Comparison of ENCODE assay signal across 3 cellular contexts in the genomic region with DNA sequence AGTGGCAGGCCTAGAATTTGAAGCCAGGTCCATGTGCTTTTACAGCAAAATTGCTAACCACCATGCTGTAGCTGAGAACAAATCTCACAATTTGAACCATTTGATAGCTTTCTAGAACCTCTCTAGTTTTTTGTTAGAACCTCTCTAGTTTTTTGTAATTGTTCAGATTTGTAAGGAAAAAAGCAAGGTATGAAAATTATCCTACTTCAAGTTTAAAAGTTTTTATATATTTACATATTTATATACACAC.
TF ChIP-seq lines count a peak whose summit lies in the region.

No MANE protein-coding gene starts in this region.

TF ChIP-seq in SK-N-SH, 30 proteins besides CTCF, POLR2A, EP300 and RAD21:
- TF ChIP-seq FOXM1 (IDR thresholded peaks at IDR 0.05; ENCODE audit: low read depth) (no peak), YY1 (IDR thresholded peaks at IDR 0.05; ENCODE audit: low read depth) (no peak), TEAD4 (IDR thresholded peaks at IDR 0.05; ENCODE audit: borderline replicate concordance, insufficient read depth) (no peak), JUND (IDR thresholded peaks at IDR 0.05) (no peak), GABPA (IDR thresholded peaks at IDR 0.05; ENCODE audit: low read depth) (no peak), ELF1 (IDR thresholded peaks at IDR 0.05) (no peak)
- TF ChIP-seq, protein P1, sequence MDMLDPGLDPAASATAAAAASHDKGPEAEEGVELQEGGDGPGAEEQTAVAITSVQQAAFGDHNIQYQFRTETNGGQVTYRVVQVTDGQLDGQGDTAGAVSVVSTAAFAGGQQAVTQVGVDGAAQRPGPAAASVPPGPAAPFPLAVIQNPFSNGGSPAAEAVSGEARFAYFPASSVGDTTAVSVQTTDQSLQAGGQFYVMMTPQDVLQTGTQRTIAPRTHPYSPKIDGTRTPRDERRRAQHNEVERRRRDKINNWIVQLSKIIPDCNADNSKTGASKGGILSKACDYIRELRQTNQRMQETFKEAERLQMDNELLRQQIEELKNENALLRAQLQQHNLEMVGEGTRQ (IDR thresholded peaks at IDR 0.05; ENCODE audit: borderline replicate concordance, low read depth, low read length) = no peak

TF ChIP-seq in SK-N-SH treated with all-trans-retinoic acid at 6 μM for 48 hours, 23 proteins besides CTCF, POLR2A, EP300 and RAD21 (continues in another document):
- TF ChIP-seq, protein P2, sequence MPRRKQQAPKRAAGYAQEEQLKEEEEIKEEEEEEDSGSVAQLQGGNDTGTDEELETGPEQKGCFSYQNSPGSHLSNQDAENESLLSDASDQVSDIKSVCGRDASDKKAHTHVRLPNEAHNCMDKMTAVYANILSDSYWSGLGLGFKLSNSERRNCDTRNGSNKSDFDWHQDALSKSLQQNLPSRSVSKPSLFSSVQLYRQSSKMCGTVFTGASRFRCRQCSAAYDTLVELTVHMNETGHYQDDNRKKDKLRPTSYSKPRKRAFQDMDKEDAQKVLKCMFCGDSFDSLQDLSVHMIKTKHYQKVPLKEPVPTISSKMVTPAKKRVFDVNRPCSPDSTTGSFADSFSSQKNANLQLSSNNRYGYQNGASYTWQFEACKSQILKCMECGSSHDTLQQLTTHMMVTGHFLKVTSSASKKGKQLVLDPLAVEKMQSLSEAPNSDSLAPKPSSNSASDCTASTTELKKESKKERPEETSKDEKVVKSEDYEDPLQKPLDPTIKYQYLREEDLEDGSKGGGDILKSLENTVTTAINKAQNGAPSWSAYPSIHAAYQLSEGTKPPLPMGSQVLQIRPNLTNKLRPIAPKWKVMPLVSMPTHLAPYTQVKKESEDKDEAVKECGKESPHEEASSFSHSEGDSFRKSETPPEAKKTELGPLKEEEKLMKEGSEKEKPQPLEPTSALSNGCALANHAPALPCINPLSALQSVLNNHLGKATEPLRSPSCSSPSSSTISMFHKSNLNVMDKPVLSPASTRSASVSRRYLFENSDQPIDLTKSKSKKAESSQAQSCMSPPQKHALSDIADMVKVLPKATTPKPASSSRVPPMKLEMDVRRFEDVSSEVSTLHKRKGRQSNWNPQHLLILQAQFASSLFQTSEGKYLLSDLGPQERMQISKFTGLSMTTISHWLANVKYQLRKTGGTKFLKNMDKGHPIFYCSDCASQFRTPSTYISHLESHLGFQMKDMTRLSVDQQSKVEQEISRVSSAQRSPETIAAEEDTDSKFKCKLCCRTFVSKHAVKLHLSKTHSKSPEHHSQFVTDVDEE (CRISPR knock-in tag; IDR thresholded peaks at IDR 0.05) = no peak
- TF ChIP-seq ZNF70 (CRISPR knock-in tag; IDR thresholded peaks at IDR 0.05) (no peak), ZNF565 (CRISPR knock-in tag; conservative IDR thresholded peaks at IDR 0.05; ENCODE audit: low read depth) (no peak), ZC3H10 (CRISPR knock-in tag; IDR thresholded peaks at IDR 0.05) (no peak), GLIS3 (CRISPR knock-in tag; IDR thresholded peaks at IDR 0.05) (no peak), RARB (CRISPR knock-in tag; IDR thresholded peaks at IDR 0.05) (no peak), ZFP3 (CRISPR knock-in tag; IDR thresholded peaks at IDR 0.05) (no peak), ZNF8 (CRISPR knock-in tag; IDR thresholded peaks at IDR 0.05) (no peak), ESRRG (CRISPR knock-in tag; IDR thresholded peaks at IDR 0.05) (no peak), BACH2 (CRISPR knock-in tag; IDR thresholded peaks at IDR 0.05; ENCODE audit: borderline replicate concordance) (no peak), ARNTL (CRISPR knock-in tag; IDR thresholded peaks at IDR 0.05; ENCODE audit: borderline replicate concordance, low read depth) (no peak)
- TF ChIP-seq, protein P3, sequence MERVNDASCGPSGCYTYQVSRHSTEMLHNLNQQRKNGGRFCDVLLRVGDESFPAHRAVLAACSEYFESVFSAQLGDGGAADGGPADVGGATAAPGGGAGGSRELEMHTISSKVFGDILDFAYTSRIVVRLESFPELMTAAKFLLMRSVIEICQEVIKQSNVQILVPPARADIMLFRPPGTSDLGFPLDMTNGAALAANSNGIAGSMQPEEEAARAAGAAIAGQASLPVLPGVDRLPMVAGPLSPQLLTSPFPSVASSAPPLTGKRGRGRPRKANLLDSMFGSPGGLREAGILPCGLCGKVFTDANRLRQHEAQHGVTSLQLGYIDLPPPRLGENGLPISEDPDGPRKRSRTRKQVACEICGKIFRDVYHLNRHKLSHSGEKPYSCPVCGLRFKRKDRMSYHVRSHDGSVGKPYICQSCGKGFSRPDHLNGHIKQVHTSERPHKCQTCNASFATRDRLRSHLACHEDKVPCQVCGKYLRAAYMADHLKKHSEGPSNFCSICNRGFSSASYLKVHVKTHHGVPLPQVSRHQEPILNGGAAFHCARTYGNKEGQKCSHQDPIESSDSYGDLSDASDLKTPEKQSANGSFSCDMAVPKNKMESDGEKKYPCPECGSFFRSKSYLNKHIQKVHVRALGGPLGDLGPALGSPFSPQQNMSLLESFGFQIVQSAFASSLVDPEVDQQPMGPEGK (CRISPR knock-in tag; IDR thresholded peaks at IDR 0.05; ENCODE audit: borderline replicate concordance) = no peak
- TF ChIP-seq, protein P4, sequence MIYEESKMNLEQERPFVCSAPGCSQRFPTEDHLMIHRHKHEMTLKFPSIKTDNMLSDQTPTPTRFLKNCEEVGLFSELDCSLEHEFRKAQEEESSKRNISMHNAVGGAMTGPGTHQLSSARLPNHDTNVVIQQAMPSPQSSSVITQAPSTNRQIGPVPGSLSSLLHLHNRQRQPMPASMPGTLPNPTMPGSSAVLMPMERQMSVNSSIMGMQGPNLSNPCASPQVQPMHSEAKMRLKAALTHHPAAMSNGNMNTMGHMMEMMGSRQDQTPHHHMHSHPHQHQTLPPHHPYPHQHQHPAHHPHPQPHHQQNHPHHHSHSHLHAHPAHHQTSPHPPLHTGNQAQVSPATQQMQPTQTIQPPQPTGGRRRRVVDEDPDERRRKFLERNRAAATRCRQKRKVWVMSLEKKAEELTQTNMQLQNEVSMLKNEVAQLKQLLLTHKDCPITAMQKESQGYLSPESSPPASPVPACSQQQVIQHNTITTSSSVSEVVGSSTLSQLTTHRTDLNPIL (CRISPR knock-in tag; IDR thresholded peaks at IDR 0.05; ENCODE audit: low read depth) = no peak
- TF ChIP-seq, protein P5, sequence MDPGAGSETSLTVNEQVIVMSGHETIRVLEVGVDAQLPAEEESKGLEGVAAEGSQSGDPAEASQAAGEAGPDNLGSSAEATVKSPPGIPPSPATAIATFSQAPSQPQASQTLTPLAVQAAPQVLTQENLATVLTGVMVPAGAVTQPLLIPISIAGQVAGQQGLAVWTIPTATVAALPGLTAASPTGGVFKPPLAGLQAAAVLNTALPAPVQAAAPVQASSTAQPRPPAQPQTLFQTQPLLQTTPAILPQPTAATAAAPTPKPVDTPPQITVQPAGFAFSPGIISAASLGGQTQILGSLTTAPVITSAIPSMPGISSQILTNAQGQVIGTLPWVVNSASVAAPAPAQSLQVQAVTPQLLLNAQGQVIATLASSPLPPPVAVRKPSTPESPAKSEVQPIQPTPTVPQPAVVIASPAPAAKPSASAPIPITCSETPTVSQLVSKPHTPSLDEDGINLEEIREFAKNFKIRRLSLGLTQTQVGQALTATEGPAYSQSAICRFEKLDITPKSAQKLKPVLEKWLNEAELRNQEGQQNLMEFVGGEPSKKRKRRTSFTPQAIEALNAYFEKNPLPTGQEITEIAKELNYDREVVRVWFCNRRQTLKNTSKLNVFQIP (CRISPR knock-in tag; IDR thresholded peaks at IDR 0.05; ENCODE audit: borderline replicate concordance, low read depth) = no peak
- TF ChIP-seq, protein P6, sequence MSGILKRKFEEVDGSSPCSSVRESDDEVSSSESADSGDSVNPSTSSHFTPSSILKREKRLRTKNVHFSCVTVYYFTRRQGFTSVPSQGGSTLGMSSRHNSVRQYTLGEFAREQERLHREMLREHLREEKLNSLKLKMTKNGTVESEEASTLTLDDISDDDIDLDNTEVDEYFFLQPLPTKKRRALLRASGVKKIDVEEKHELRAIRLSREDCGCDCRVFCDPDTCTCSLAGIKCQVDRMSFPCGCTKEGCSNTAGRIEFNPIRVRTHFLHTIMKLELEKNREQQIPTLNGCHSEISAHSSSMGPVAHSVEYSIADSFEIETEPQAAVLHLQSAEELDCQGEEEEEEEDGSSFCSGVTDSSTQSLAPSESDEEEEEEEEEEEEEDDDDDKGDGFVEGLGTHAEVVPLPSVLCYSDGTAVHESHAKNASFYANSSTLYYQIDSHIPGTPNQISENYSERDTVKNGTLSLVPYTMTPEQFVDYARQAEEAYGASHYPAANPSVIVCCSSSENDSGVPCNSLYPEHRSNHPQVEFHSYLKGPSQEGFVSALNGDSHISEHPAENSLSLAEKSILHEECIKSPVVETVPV (CRISPR knock-in tag; IDR thresholded peaks at IDR 0.05) = no peak

TF ChIP-seq in IMR-90, 13 proteins besides CTCF, POLR2A, EP300 and RAD21:
- TF ChIP-seq MAZ (IDR thresholded peaks at IDR 0.05; ENCODE audit: borderline replicate concordance, low read depth, low read length) (no peak), FOS (IDR thresholded peaks at IDR 0.05; ENCODE audit: low read depth, low read length) (no peak), CEBPB (IDR thresholded peaks at IDR 0.05; ENCODE audit: low read depth, low read length) (no peak), BHLHE40 (IDR thresholded peaks at IDR 0.05; ENCODE audit: low read depth, low read length) (no peak), RCOR1 (IDR thresholded peaks at IDR 0.05; ENCODE audit: insufficient replicate concordance, low read length) (no peak), NFE2L2 (IDR thresholded peaks at IDR 0.05; ENCODE audit: low read depth, low read length) (no peak), RFX5 (IDR thresholded peaks at IDR 0.05; ENCODE audit: low read depth, low read length) (no peak), CHD1 (IDR thresholded peaks at IDR 0.05; ENCODE audit: low read depth, low read length) (no peak)
- TF ChIP-seq, protein P1 (IDR thresholded peaks at IDR 0.05; ENCODE audit: low read depth, low read length) = no peak
